ENCODE assay signal across 9 cellular contexts in the genomic region with DNA sequence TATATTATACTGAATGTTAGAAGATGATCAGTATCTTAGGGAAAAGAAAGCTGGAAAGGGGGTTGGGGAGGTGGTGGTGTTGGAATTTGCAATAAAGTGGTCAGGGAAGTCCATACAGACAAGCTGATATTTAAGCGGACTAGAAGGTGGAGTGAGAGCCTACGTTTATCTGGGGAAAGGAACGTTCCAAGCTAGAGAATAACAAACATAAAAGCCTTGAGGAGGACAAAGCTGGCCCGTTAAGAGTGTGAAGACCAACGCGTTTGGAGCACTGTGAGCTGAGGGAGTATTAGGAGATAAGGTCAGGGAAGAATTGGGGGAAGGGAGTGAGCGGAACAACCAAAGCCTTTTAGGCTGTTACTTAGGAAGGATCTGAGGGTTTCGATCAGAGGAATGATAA. TPM values are rescaled to one million over a fixed set of nuclear protein-coding genes. Genes with fewer than 3 reads are reported as not detected.
DNase-seq lines count a peak whose midpoint lies in the region; ATAC-seq and TF ChIP-seq lines count a peak whose summit lies in the region.
"Had no signal": no experiment of that assay in that cellular context is flagged by ENCODE, and none has a peak within 500 bp of the region (broad histone marks: within the 10 kb centered on the region; RNA-seq: fewer than 3 reads in every experiment).

No MANE protein-coding gene starts in this region.

- TF ChIP-seq CTCF in left ventricle myocardium inferior (IDR thresholded peaks at IDR 0.05; ENCODE audit: borderline replicate concordance) (no peak), body of pancreas (IDR thresholded peaks at IDR 0.05) (no peak)

- H3K27me3 ChIP-seq in left ventricle myocardium inferior (ENCODE audit: low read depth) (no peaks in the 10 kb centered on the region), body of pancreas (no peaks in the 10 kb centered on the region), aorta (ENCODE audit: control insufficient read depth in 1 of 2, insufficient read depth in 2 of 2, low read length in 1 of 2) (no peaks in the 10 kb centered on the region)

- H3K4me3 ChIP-seq in left ventricle myocardium inferior (peak overlapping the region; percentile 95), body of pancreas (peak overlapping the region in 1 of 2 donors; percentile 62), aorta (ENCODE audit: low read length in 2 of 2) (peak overlapping the region; percentile 58 to 64)

- H3K27ac ChIP-seq in left ventricle myocardium inferior (replicated peaks) (peak overlapping the region; percentile 99), body of pancreas (peak overlapping the region; percentile 92 to 99 (median 96)), aorta (ENCODE audit: low read depth in 1 of 2, low read length in 2 of 2) (no peak overlapping the region)

- WGBS in body of pancreas, 2 donors, result 15 to 24% methylated on average over 8 of the region's 8 CpGs
- whole genome bisulfite sequencing in aorta, 2 donors, result 23 to 25% methylated on average over 8 of the region's 8 CpGs

- peak overlapping the region; percentile 93 for H3K4me3 Mint-ChIP-seq in memory B cell

- H3K9me3 ChIP-seq in left ventricle myocardium inferior (replicated peaks), result no peaks in the 10 kb centered on the region
- H3K9me3 ChIP-seq in body of pancreas, result no peaks in the 10 kb centered on the region
- no peaks in the 10 kb centered on the region for H3K9me3 ChIP-seq in aorta (ENCODE audit: control insufficient read depth, low read length)

- intact Hi-C loops in left ventricle myocardium inferior (cut with micrococcal nuclease) (no loop called here), Right ventricle myocardium superior (cut with DNase I) (no loop called here), body of pancreas (cut with DNase I) (loop anchor here (10.0 kb wide), 1 partner anchor 59 kb away; no protein-coding TSS in a partner anchor), aorta (cut with DNase I) (no loop called here)

- peak overlapping the region; percentile 98 for H3K27ac Mint-ChIP-seq in memory B cell

- peaks cover 29% of the 10 kb centered on the region for H3K36me3 ChIP-seq in left ventricle myocardium inferior
- no peaks in the 10 kb centered on the region for H3K36me3 ChIP-seq in body of pancreas (replicated peaks in 1 of 2; ENCODE audit: insufficient read depth in 1 of 2, low read depth in 2 of 2)
- no peaks in the 10 kb centered on the region for H3K36me3 ChIP-seq in aorta (ENCODE audit: control insufficient read depth in 1 of 2, insufficient read depth in 2 of 2, low read length in 1 of 2)

- no peaks in the 10 kb centered on the region for H3K9me3 Mint-ChIP-seq in memory B cell

- peaks cover 35% of the 10 kb centered on the region for H3K4me1 Mint-ChIP-seq in memory B cell

- no peak for TF ChIP-seq POLR2A in body of pancreas (IDR thresholded peaks at IDR 0.05)

- no peaks in the 10 kb centered on the region for H3K27me3 Mint-ChIP-seq in memory B cell

- DNase-seq in left ventricle myocardium inferior, result no peak
- no peak for DNase-seq in Right ventricle myocardium superior
- DNase-seq in body of pancreas, result no peak
- no peak for DNase-seq in memory B cell (ENCODE audit: low spot score in 2 of 2)
- no peak for DNase-seq in aorta
- no peak for DNase-seq in NCI-H1436 treated with DMSO at 0.1 percent for 48 hours (lab: John Stamatoyannopoulos, UW)
- DNase-seq in iPS-NIHi11 (ENCODE audit: low spot score), result no peak
- DNase-seq in stimulated activated CD4-positive, alpha-beta T cell treated with anti-CD3 and anti-CD28 coated beads, Interleukin-4, amount 100 ng/mL, for 24 hours, result no peak
- DNase-seq: T1000 had no signal

- ATAC-seq in Right ventricle myocardium superior (ENCODE audit: poor library complexity) (no peak), body of pancreas (no peak), memory B cell (ENCODE audit: low read depth) (no peak), aorta (ENCODE audit: low FRiP score) (no peak)

- H3K4me1 ChIP-seq in left ventricle myocardium inferior (peaks cover 91% of the 10 kb centered on the region), body of pancreas (peaks cover 67% of the 10 kb centered on the region), aorta (ENCODE audit: control insufficient read depth in 1 of 2, insufficient read depth in 2 of 2, low read length in 2 of 2) (peaks cover 0 to 3% of the 10 kb centered on the region in 2 donors)

- H3K36me3 Mint-ChIP-seq in memory B cell, result peaks cover 4% of the 10 kb centered on the region

RNA-seq across cellular contexts. Expression of a gene that starts 1.4 kb away (rescaled TPM):
- total RNA-seq in left ventricle myocardium inferior, result 51.7 TPM
- 42.4 TPM for total RNA-seq in Right ventricle myocardium superior
- total RNA-seq in body of pancreas, result 100 to 1,000 TPM; 114 to 116 TPM
- 100 to 1,000 TPM; 120 to 136 TPM for total RNA-seq in aorta
- polyA plus RNA-seq in aorta, result 10 to 100 TPM; 63.7 to 89.3 TPM

RNA-seq across cellular contexts. Expression of a gene that starts 2.0 kb away (rescaled TPM):
- total RNA-seq in left ventricle myocardium inferior, result 79.6 TPM
- total RNA-seq in Right ventricle myocardium superior, result 84.8 TPM
- 10 to 100 TPM; 42.2 to 56.8 TPM for total RNA-seq in body of pancreas
- 10 to 100 TPM; 62.7 to 65.8 TPM for total RNA-seq in aorta
- 10 to 100 TPM; 27.9 to 35.2 TPM for polyA plus RNA-seq in aorta

RNA-seq across cellular contexts. Expression of a gene that starts 33.8 kb away (rescaled TPM):
- total RNA-seq in left ventricle myocardium inferior (14.6 TPM), Right ventricle myocardium superior (14.7 TPM), body of pancreas (10 to 100 TPM; 25.4 to 26.7 TPM), aorta (10 to 100 TPM; 39.0 to 63.8 TPM)
- 10 to 100 TPM; 10.8 to 43.0 TPM for polyA plus RNA-seq in aorta

RNA-seq across cellular contexts. Expression of a gene that starts 51.8 kb away (rescaled TPM):
- total RNA-seq in left ventricle myocardium inferior (115 TPM), Right ventricle myocardium superior (136 TPM), body of pancreas (10 to 100 TPM; 55.0 to 59.4 TPM), aorta (10 to 100 TPM; 81.1 to 92.9 TPM)
- polyA plus RNA-seq in aorta, result 100 to 1,000 TPM; 144 to 208 TPM

RNA-seq across cellular contexts. Expression of a gene that starts 52.0 kb away (rescaled TPM):
- total RNA-seq in left ventricle myocardium inferior (36.7 TPM), Right ventricle myocardium superior (29.8 TPM), body of pancreas (10 to 100 TPM; 22.7 to 30.9 TPM), aorta (10 to 100 TPM; 29.4 to 38.1 TPM)
- 10 to 100 TPM; 10.0 to 30.0 TPM for polyA plus RNA-seq in aorta

Comparison
In these comparisons a context has a peak if more than half of its experiments do, and no peak if none do; other contexts are left out.
1. H3K27ac ChIP-seq: peak in left ventricle myocardium inferior (single experiment) and body of pancreas (4 of 4); none in aorta (0 of 2).